ENCODE assay signal across 6 cellular contexts in genomic region chr1:159212596-159212995, GRCh38. TPM values are rescaled to one million over a fixed set of nuclear protein-coding genes. Genes with fewer than 3 reads are reported as not detected.
"Had no signal": no experiment of that assay in that cellular context is flagged by ENCODE, and none has a peak within 500 bp of the region (broad histone marks: within the 10 kb centered on the region; RNA-seq: fewer than 3 reads in every experiment).

No MANE protein-coding gene starts in this region.

- H3K4me3 Mint-ChIP-seq: GM23338, H9 had no signal

- H3K4me3 ChIP-seq: GM23338, K562 had no signal

- ATAC-seq: GM23338, K562 had no signal

- DNase-seq: H9, HCEC 1CT, IMR-90 had no signal

- H3K9me3 Mint-ChIP-seq: GM23338, H9 had no signal

- H3K27ac Mint-ChIP-seq: GM23338, H9 had no signal

RNA-seq across cellular contexts. Expression of gene ACKR1, which starts 7.9 kb away (rescaled TPM):
- total RNA-seq: GM23338, HT-29, IMR-90 had no signal
- polyA plus RNA-seq: IMR-90 had no signal

RNA-seq across cellular contexts. Expression of gene CADM3, which starts 41.2 kb away (rescaled TPM):
- total RNA-seq: HT-29, IMR-90, K562 had no signal
- polyA plus RNA-seq: IMR-90 had no signal
